Comparison of ENCODE assay signal across 8 cellular contexts in the genomic region with DNA sequence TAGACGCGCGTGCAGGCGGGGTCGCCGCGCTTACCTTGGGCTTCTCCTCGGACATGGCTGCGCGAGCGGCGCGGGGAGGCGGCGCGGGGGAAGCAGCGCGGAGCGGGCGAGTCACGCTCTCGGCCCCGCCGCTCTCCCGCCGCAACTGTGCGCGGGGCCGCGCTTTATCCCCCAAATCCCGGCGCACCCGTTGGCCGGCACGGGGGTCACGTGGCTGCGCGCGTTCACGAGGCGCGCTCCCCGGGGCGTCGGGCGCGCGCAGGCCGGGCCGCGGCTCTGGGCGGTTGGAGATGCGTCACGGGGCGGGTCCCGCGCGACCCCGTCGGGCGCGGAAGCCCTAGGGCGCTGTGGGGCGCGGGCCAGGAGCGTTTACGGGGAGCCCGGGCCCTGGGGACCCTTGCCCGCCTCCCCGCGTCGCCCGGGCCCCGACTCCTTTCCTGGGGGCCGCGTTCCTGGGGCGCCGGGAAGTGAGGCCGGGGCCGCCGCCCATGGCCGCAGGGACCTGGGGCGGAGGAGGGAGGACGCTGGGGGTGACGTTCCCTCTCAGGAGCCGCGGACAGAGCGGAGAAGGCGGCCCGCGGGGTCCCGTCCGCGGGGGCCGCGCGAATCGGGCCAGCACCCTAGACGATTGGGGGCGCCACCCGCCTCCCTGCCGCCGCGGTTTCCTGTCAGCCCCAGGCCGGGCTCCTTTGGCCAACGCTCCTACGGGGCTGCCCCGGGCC. TPM values are rescaled to one million over a fixed set of nuclear protein-coding genes. Genes with fewer than 3 reads are reported as not detected.
A peak's percentile ranks its signal among the peaks of the same experiment; 100 is the strongest.
DNase-seq lines count a peak whose midpoint lies in the region; ATAC-seq and TF ChIP-seq lines count a peak whose summit lies in the region.

A gene (minus strand): TSS at position 149 of the 722 bp plus-strand sequence. CDS start 94 bp downstream, at position 55.

- H3K36me3 ChIP-seq in cardiac muscle cell (no peaks in the 10 kb centered on the region), trophoblast cell (ENCODE audit: control insufficient read depth in 1 of 2, insufficient read depth in 2 of 2, low read length in 2 of 2) (peaks cover 8 to 9% of the 10 kb centered on the region in 2 experiments), tibial artery (peaks cover 0 to 8% (median 4%) of the 10 kb centered on the region in 3 donors)

- H3K4me3 ChIP-seq in cardiac muscle cell (peak within 1 kb of the TSS; percentile 82), trophoblast cell (ENCODE audit: low read depth, low read length) (peak within 1 kb of the TSS; percentile 96), tibial artery (peak within 1 kb of the TSS; percentile 67 to 85)

- intact Hi-C loops in tibial artery (cut with DNase I; ENCODE audit: low total_unique reads) = loop anchor here (5.0 to 10.0 kb wide), 2 partner anchors 54 to 107 kb away; a partner anchor contains a TSS

- peak within 1 kb of the TSS; percentile 94 for H3K14ac ChIP-seq in trophoblast cell (ENCODE audit: low read length)

- H4K8ac ChIP-seq in trophoblast cell (ENCODE audit: low read depth, low read length) = peak within 1 kb of the TSS; percentile 98

- H3K23ac ChIP-seq in trophoblast cell (ENCODE audit: low read length) = no peak within 1 kb of the TSS

- H3K4me1 ChIP-seq in cardiac muscle cell (ENCODE audit: low read depth) (peaks cover 3% of the 10 kb centered on the region), trophoblast cell (ENCODE audit: control insufficient read depth in 1 of 2, insufficient read depth in 2 of 2, low read length in 2 of 2) (peaks cover 9 to 14% of the 10 kb centered on the region in 2 experiments), tibial artery (peaks cover 0 to 20% (median 20%) of the 10 kb centered on the region in 4 donors)

- H2AFZ ChIP-seq in trophoblast cell (ENCODE audit: insufficient read depth, low read length, poor library complexity) = peak within 1 kb of the TSS; percentile 88

- peak within 1 kb of the TSS; percentile 95 for H2BK5ac ChIP-seq in trophoblast cell (ENCODE audit: low read depth, low read length, poor library complexity)

- H3K18ac ChIP-seq in trophoblast cell (ENCODE audit: low read length) = peak within 1 kb of the TSS; percentile 94

- no CpG with 5 or more reads among the region's 108 CpGs for WGBS in trophoblast cell (ENCODE audit: extremely low coverage, insufficient coverage, insufficient read length)

- H3K4me2 ChIP-seq in trophoblast cell (ENCODE audit: low read length) = peak within 1 kb of the TSS; percentile 91

- peak; percentile 86 for DNase-seq in ELF-1 (ENCODE audit: low read depth, low spot score)
- DNase-seq in KG1 (lab: John Stamatoyannopoulos, UW) = peak; percentile 56
- DNase-seq in T follicular helper cell (ENCODE audit: low read depth) = peak; percentile 79
- peak; percentile 64 for DNase-seq in activated naive CD8-positive, alpha-beta T cell treated with anti-CD3 and anti-CD28 coated beads, Interleukin-2, amount 50 U/mL, for 16 hours (ENCODE audit: low read depth, low spot score)
- DNase-seq in cardiac muscle cell (ENCODE audit: low read depth in 1 of 2, low spot score in 1 of 2) = peak; percentile 79 to 86
- peak; percentile 53 to 82 for DNase-seq in trophoblast cell
- DNase-seq in tibial artery = peak; percentile 73 to 89

- peak within 1 kb of the TSS; percentile 35 for H2BK12ac ChIP-seq in trophoblast cell (ENCODE audit: low read length)

- peak within 1 kb of the TSS; percentile 84 for H2BK120ac ChIP-seq in trophoblast cell (ENCODE audit: insufficient read depth, low read length, poor library complexity)

- H3K79me2 ChIP-seq in trophoblast cell (ENCODE audit: control insufficient read depth, insufficient read depth, low read length, poor library complexity) = peaks cover 8% of the 10 kb centered on the region

- peaks cover 9% of the 10 kb centered on the region for H3K79me1 ChIP-seq in trophoblast cell (ENCODE audit: low read length)

- H2AK5ac ChIP-seq in trophoblast cell (ENCODE audit: low read length) = peak within 1 kb of the TSS; percentile 73

- peak; percentile 57 for ATAC-seq in GM21529 (IDR thresholded peaks at IDR 0.05; ENCODE audit: unreplicated experiment)

- no peaks in the 10 kb centered on the region for H3K9me3 ChIP-seq in cardiac muscle cell (ENCODE audit: low read depth)
- H3K9me3 ChIP-seq in trophoblast cell (ENCODE audit: insufficient read depth, low read depth, low read length) = peaks cover 30% of the 10 kb centered on the region
- peaks cover 0 to 22% (median 20%) of the 10 kb centered on the region in 3 donors for H3K9me3 ChIP-seq in tibial artery

- H3K9ac ChIP-seq in trophoblast cell (ENCODE audit: low read length) = peak within 1 kb of the TSS; percentile 87

- no peaks in the 10 kb centered on the region for H3K27me3 ChIP-seq in cardiac muscle cell
- no peaks in the 10 kb centered on the region for H3K27me3 ChIP-seq in trophoblast cell (ENCODE audit: insufficient read depth, low read length)
- no peaks in the 10 kb centered on the region for H3K27me3 ChIP-seq in tibial artery

- H4K91ac ChIP-seq in trophoblast cell (ENCODE audit: low read depth, low read length) = peak within 1 kb of the TSS; percentile 96

- peak within 1 kb of the TSS; percentile 93 for H4K12ac ChIP-seq in trophoblast cell (ENCODE audit: low read depth, low read length)

- H3K27ac ChIP-seq in cardiac muscle cell (peak within 1 kb of the TSS; percentile 70), trophoblast cell (ENCODE audit: low read depth, low read length) (peak within 1 kb of the TSS; percentile 78), tibial artery (peak within 1 kb of the TSS; percentile 77 to 86)

- TF ChIP-seq CTCF in cardiac muscle cell (IDR thresholded peaks at IDR 0.05; ENCODE audit: low read depth, low read length) (no peak), tibial artery (IDR thresholded peaks at IDR 0.05) (no peak)

- H3K4ac ChIP-seq in trophoblast cell (ENCODE audit: low read depth, low read length) = peak within 1 kb of the TSS; percentile 83

RNA-seq across cellular contexts. Expression of the gene that starts here (rescaled TPM):
- 63.0 and 89.8 TPM in 2 replicates for total RNA-seq in cardiac muscle cell
- 95.9 and 121 TPM in 2 replicates for polyA plus RNA-seq in cardiac muscle cell
- polyA plus RNA-seq in trophoblast cell (2013) = 92.0 and 98.8 TPM in 2 replicates

Comparison
In these comparisons a context has a peak if more than half of its experiments do, and no peak if none do; other contexts are left out.
1. Peak in every context shown above with its lines: DNase-seq, ATAC-seq, H3K4me3 ChIP-seq and H3K27ac ChIP-seq.